11 cellular contexts compared by ENCODE assay signal in the genomic region with DNA sequence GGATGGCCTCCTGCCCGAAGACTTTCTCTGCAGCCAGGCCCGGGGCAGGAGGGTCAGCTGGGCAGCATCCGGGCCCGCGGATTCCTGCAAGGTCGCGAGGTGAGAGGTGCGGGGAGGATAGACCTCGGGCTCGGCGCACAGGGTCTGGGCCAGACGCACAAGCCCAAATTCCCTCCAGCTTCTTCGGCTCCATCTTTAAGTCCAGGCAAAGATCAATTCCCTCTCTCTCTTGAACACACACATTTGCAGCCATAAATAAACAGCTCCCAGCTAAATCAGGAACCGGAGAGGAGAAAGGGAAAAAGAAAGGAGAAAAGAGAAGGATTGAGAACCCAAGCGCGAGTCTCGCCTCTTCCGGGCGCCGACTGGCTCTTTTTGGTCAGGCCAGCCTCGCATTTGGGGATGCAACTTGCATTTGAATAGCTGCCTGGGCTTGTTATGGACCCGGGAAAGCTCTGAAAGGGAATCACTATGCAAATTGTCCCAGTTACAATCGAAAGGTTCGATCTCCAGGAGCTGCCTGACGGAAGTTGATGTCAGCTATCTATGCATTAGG. TPM values are rescaled to one million over a fixed set of nuclear protein-coding genes. Genes with fewer than 3 reads are reported as not detected.
DNase-seq lines count a peak whose midpoint lies in the region; ATAC-seq, FAIRE-seq and TF ChIP-seq lines count a peak whose summit lies in the region.
"Had no signal": no experiment of that assay in that cellular context is flagged by ENCODE, and none has a peak within 500 bp of the region (broad histone marks: within the 10 kb centered on the region; RNA-seq: fewer than 3 reads in every experiment).

No MANE protein-coding gene starts in this region.

- H3K27ac ChIP-seq in heart right ventricle (no peak overlapping the region), WERI-Rb-1 (no peak overlapping the region)
- H3K27ac ChIP-seq: Peyer's patch had no signal

- H3K4me1 ChIP-seq in heart right ventricle, result peaks cover 8 to 34% (median 29%) of the 10 kb centered on the region in 9 donors

- intact Hi-C loops in heart right ventricle (cut with DNase I) (no loop called here), cardiac septum (cut with DNase I) (no loop called here)

- WGBS in heart right ventricle, 2 donors, result 3% methylated on average over 25 of the region's 25 CpGs

- peaks cover 50 to 100% (median 98%) of the 10 kb centered on the region in 7 donors for H3K27me3 ChIP-seq in heart right ventricle
- no peaks in the 10 kb centered on the region for H3K27me3 ChIP-seq in WERI-Rb-1 (ENCODE audit: insufficient read depth, low read depth, severe bottlenecking)

- no peak for TF ChIP-seq CTCF in heart right ventricle (IDR thresholded peaks at IDR 0.05)
- no peak for TF ChIP-seq CTCF in WERI-Rb-1 (IDR thresholded peaks at IDR 0.05; ENCODE audit: low read depth, low read length)

- no peak for FAIRE-seq in urothelium cell line (lab: Jason Lieb, UNC)

- H3K36me3 ChIP-seq in heart right ventricle (no peaks in the 10 kb centered on the region), WERI-Rb-1 (no peaks in the 10 kb centered on the region)
- H3K36me3 ChIP-seq: Peyer's patch had no signal

- DNase-seq in heart right ventricle (no peak), cardiac septum (ENCODE audit: low spot score) (no peak), ecto neural progenitor cell (ENCODE audit: low spot score) (peak; percentile 59), myocyte (ENCODE audit: low read depth) (peak; percentile 23), A172 (ENCODE audit: low spot score) (no peak), urothelium cell line (ENCODE audit: low spot score) (no peak), WERI-Rb-1 (no peak)
- DNase-seq in effector CD8-positive, alpha-beta T cell (lab: John Stamatoyannopoulos, UW), result no peak
- DNase-seq: DMS79 treated with DMSO at 0.1 percent for 48 hours, Peyer's patch had no signal

- H3K4me3 ChIP-seq in heart right ventricle (peak overlapping the region in 9 of 10 donors; percentile 7 to 47 (median 36)), WERI-Rb-1 (ENCODE audit: low read depth, low read length) (no peak overlapping the region)

- H3K9me3 ChIP-seq in heart right ventricle, result no peaks in the 10 kb centered on the region
- H3K9me3 ChIP-seq in WERI-Rb-1 (ENCODE audit: severe bottlenecking), result no peaks in the 10 kb centered on the region

- ATAC-seq in heart right ventricle, result no peak

RNA-seq across cellular contexts. Expression of a gene that starts 14.5 kb away (rescaled TPM):
- total RNA-seq in heart right ventricle, result under 1 TPM in 1 of 10 donors, not detected in 9; 0.20 TPM
- polyA plus RNA-seq in heart right ventricle, result not detected
- not detected for total RNA-seq in cardiac septum
- total RNA-seq in myocyte, result not detected in 2 replicates
- not detected for polyA plus RNA-seq in myocyte (2012)
- 0.05 TPM in 1 of 2 replicates, not detected in the other for total RNA-seq in A172 (2014; rRNA removed; shearing (Covaris generic))
- total RNA-seq: dermis microvascular lymphatic vessel endothelial cell, Peyer's patch had no signal

Comparison
In these comparisons a context has a peak if more than half of its experiments do, and no peak if none do; other contexts are left out.
1. DNase-seq: peak in ecto neural progenitor cell (single experiment) and myocyte (single experiment); none in heart right ventricle (0 of 2), cardiac septum (single experiment), A172 (single experiment), urothelium cell line (single experiment), WERI-Rb-1 (single experiment) and effector CD8-positive, alpha-beta T cell (single experiment).